8 cellular contexts compared by ENCODE assay signal in the genomic region with DNA sequence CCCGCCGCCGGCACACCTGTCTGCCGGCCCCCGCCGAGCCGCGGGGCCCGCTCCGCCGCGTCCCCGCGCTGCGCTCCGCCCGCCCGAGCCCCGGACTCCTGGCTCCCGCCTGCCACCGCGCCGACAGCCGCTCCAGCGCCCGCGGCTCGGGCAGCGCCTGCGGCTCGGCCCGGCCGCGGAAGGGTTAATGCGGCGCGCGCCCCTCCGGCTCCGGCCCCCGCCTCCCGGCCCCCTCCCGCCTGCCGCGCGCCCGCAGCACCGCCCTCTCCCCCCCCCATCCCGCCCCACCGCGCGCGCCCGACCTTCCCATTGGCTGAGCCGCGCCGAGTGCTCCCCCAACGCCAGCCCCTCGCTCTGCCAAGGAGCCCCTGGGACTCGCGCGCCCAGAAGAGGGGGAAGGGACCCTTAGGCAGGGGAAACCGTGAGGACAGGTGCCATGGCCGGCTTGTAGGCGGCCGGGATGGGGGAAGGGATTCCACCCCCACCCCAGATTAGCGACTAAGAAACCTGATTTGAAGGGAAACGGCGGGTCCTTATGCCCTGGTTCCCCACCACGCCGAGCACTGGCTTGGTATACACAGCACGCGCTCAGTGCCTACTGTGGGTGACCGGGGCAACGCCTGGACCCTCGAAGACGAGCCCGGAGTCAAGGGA. TPM values are rescaled to one million over a fixed set of nuclear protein-coding genes. Genes with fewer than 3 reads are reported as not detected.
DNase-seq lines count a peak whose midpoint lies in the region; ATAC-seq and TF ChIP-seq lines count a peak whose summit lies in the region.

A gene with protein sequence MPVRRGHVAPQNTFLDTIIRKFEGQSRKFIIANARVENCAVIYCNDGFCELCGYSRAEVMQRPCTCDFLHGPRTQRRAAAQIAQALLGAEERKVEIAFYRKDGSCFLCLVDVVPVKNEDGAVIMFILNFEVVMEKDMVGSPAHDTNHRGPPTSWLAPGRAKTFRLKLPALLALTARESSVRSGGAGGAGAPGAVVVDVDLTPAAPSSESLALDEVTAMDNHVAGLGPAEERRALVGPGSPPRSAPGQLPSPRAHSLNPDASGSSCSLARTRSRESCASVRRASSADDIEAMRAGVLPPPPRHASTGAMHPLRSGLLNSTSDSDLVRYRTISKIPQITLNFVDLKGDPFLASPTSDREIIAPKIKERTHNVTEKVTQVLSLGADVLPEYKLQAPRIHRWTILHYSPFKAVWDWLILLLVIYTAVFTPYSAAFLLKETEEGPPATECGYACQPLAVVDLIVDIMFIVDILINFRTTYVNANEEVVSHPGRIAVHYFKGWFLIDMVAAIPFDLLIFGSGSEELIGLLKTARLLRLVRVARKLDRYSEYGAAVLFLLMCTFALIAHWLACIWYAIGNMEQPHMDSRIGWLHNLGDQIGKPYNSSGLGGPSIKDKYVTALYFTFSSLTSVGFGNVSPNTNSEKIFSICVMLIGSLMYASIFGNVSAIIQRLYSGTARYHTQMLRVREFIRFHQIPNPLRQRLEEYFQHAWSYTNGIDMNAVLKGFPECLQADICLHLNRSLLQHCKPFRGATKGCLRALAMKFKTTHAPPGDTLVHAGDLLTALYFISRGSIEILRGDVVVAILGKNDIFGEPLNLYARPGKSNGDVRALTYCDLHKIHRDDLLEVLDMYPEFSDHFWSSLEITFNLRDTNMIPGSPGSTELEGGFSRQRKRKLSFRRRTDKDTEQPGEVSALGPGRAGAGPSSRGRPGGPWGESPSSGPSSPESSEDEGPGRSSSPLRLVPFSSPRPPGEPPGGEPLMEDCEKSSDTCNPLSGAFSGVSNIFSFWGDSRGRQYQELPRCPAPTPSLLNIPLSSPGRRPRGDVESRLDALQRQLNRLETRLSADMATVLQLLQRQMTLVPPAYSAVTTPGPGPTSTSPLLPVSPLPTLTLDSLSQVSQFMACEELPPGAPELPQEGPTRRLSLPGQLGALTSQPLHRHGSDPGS (minus strand): TSS at position 186 of the 654 bp plus-strand sequence. CDS start 408 bp downstream, outside the sequence.

- peaks cover 56 to 74% of the 10 kb centered on the region in 2 donors for H3K27me3 Mint-ChIP-seq in effector memory CD8-positive, alpha-beta T cell
- peaks cover 39% of the 10 kb centered on the region for H3K27me3 Mint-ChIP-seq in nephron progenitor cell (ENCODE audit: low read depth, poor library complexity)

- no peaks in the 10 kb centered on the region for H3K9me3 Mint-ChIP-seq in effector memory CD8-positive, alpha-beta T cell
- H3K9me3 Mint-ChIP-seq in nephron progenitor cell = no peaks in the 10 kb centered on the region

- H3K4me3 Mint-ChIP-seq in effector memory CD8-positive, alpha-beta T cell = peak within 1 kb of the TSS; percentile 76 to 79
- H3K4me3 Mint-ChIP-seq in nephron progenitor cell = peak within 1 kb of the TSS; percentile 92

- peaks cover 24 to 28% of the 10 kb centered on the region in 2 donors for H3K4me1 Mint-ChIP-seq in effector memory CD8-positive, alpha-beta T cell (ENCODE audit: low read depth in 2 of 2)
- H3K4me1 Mint-ChIP-seq in nephron progenitor cell = peaks cover 61% of the 10 kb centered on the region

- peaks cover 37% of the 10 kb centered on the region for H3K27me3 ChIP-seq in MM.1S (replicated peaks; ENCODE audit: insufficient read depth, low read length)

- no peak for TF ChIP-seq CTCF in MM.1S (IDR thresholded peaks at IDR 0.05; ENCODE audit: low read length)
- TF ChIP-seq CTCF in nephron progenitor cell (IDR thresholded peaks at IDR 0.05) = no peak

- H3K27ac ChIP-seq in MM.1S (ENCODE audit: low read length) = peak within 1 kb of the TSS; percentile 36; the same call in 1 of the 2 replicates

- H3K4me1 ChIP-seq in MM.1S (ENCODE audit: low read length) = peaks cover 30% of the 10 kb centered on the region

- H3K4me3 ChIP-seq in MM.1S (ENCODE audit: low read length) = peak within 1 kb of the TSS; percentile 75

- DNase-seq in Caki2 (ENCODE audit: low read depth) (peak; percentile 50), MM.1S (peak; percentile 73), nephron progenitor cell (peak; percentile 81), HT-29 (ENCODE audit: low spot score) (no peak)
- no peak for DNase-seq in effector memory CD8-positive, alpha-beta T cell

- peak within 1 kb of the TSS; percentile 78 for H2AFZ ChIP-seq in MM.1S (ENCODE audit: low read length)

- H3K9ac ChIP-seq in MM.1S (ENCODE audit: low read length) = peak within 1 kb of the TSS; percentile 36; the same call in 1 of the 2 replicates

- H3K36me3 ChIP-seq in MM.1S (replicated peaks; ENCODE audit: insufficient read depth, low read length) = no peaks in the 10 kb centered on the region

- peak within 1 kb of the TSS; percentile 100 for H3K4me2 ChIP-seq in MM.1S (ENCODE audit: low read depth, low read length)

- peaks cover 22% of the 10 kb centered on the region for H3F3A ChIP-seq in MM.1S (ENCODE audit: insufficient read depth, low read length)

- peaks cover 11% of the 10 kb centered on the region; the same call in 1 of the 2 replicates for H3K79me2 ChIP-seq in MM.1S (ENCODE audit: low read length)

- 0 out of 3 replicates have a peak, but pooled peaks have one; percentile 6 for ATAC-seq in SK-N-SH treated with all-trans-retinoic acid at 6 μM for 48 hours
- no peak for ATAC-seq in effector memory CD8-positive, alpha-beta T cell (replicated peaks)
- no peak for ATAC-seq in HG03571 (IDR thresholded peaks at IDR 0.05; ENCODE audit: unreplicated experiment)
- no peak for ATAC-seq in HG02870 (IDR thresholded peaks at IDR 0.05; ENCODE audit: unreplicated experiment)

- no peaks in the 10 kb centered on the region for H3K9me3 ChIP-seq in MM.1S (replicated peaks; ENCODE audit: insufficient read depth, low read length)

- no peaks in the 10 kb centered on the region for H4K20me1 ChIP-seq in MM.1S (ENCODE audit: insufficient read depth, low read length)

- in situ Hi-C loops in Caki2 (cut with HindIII; ENCODE audit: low pct_unique_long_range_greater_than_20kb, low sequenced_read_pairs) = no loop called here

- H3K9me2 ChIP-seq in MM.1S (replicated peaks; ENCODE audit: insufficient read depth, low read length) = no peaks in the 10 kb centered on the region

- H3K27ac Mint-ChIP-seq in effector memory CD8-positive, alpha-beta T cell = peak within 1 kb of the TSS in 1 of 2 donors; percentile 42
- H3K27ac Mint-ChIP-seq in nephron progenitor cell = peak within 1 kb of the TSS; percentile 98

- H3K36me3 Mint-ChIP-seq in effector memory CD8-positive, alpha-beta T cell (ENCODE audit: insufficient read depth) = peaks cover 21% of the 10 kb centered on the region
- no peaks in the 10 kb centered on the region for H3K36me3 Mint-ChIP-seq in nephron progenitor cell (ENCODE audit: low read depth)

TF ChIP-seq in SK-N-SH treated with all-trans-retinoic acid at 6 μM for 48 hours, 23 proteins besides CTCF, POLR2A, EP300 and RAD21:
- TF ChIP-seq ZNF565 (CRISPR knock-in tag; conservative IDR thresholded peaks at IDR 0.05; ENCODE audit: low read depth) (no peak), ESRRG (CRISPR knock-in tag; IDR thresholded peaks at IDR 0.05) (no peak), ZNF8 (CRISPR knock-in tag; IDR thresholded peaks at IDR 0.05) (0 out of 2 replicates have a peak, but pooled peaks have one; percentile 24)
- TF ChIP-seq, protein P1, sequence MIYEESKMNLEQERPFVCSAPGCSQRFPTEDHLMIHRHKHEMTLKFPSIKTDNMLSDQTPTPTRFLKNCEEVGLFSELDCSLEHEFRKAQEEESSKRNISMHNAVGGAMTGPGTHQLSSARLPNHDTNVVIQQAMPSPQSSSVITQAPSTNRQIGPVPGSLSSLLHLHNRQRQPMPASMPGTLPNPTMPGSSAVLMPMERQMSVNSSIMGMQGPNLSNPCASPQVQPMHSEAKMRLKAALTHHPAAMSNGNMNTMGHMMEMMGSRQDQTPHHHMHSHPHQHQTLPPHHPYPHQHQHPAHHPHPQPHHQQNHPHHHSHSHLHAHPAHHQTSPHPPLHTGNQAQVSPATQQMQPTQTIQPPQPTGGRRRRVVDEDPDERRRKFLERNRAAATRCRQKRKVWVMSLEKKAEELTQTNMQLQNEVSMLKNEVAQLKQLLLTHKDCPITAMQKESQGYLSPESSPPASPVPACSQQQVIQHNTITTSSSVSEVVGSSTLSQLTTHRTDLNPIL (CRISPR knock-in tag; IDR thresholded peaks at IDR 0.05; ENCODE audit: low read depth) = no peak

RNA-seq across cellular contexts. Expression of the gene that starts here (rescaled TPM):
- 8.4 and 9.1 TPM in 2 replicates for total RNA-seq in Caki2 (2014; rRNA removed; shearing (Covaris generic); ENCODE audit: low replicate concordance)
- 2.2 and 2.8 TPM in 2 replicates for total RNA-seq in HT-29 (2014; rRNA removed; shearing (Covaris generic))

Comparison
In these comparisons a context has a peak if more than half of its experiments do, and no peak if none do; other contexts are left out.
1. DNase-seq: peak in Caki2 (single experiment), MM.1S (single experiment) and nephron progenitor cell (single experiment); none in effector memory CD8-positive, alpha-beta T cell (0 of 3) and HT-29 (single experiment).